Comparison of ENCODE assay signal across 21 cellular contexts in genomic region chr1:160459056-160459455, GRCh38. TPM values are rescaled to one million over a fixed set of nuclear protein-coding genes. Genes with fewer than 3 reads are reported as not detected.
A peak's percentile ranks its signal among the peaks of the same experiment; 100 is the strongest.
DNase-seq lines count a peak whose midpoint lies in the region; ATAC-seq and TF ChIP-seq lines count a peak whose summit lies in the region.
"Had no signal": no experiment of that assay in that cellular context is flagged by ENCODE, and none has a peak within 500 bp of the region (broad histone marks: within the 10 kb centered on the region; RNA-seq: fewer than 3 reads in every experiment).

No MANE protein-coding gene starts in this region.

- no peaks in the 10 kb centered on the region for H3K36me3 Mint-ChIP-seq in activated T-cell treated with anti-CD3 and anti-CD28 coated beads, Interleukin-2, amount 50 U/mL, for 24 hours (ENCODE audit: low read depth)
- no peaks in the 10 kb centered on the region for H3K36me3 Mint-ChIP-seq in stimulated activated effector memory CD8-positive, alpha-beta T cell treated with anti-CD3 and anti-CD28 coated beads, Interleukin-12 subunit alpha, Interleukin-12 subunit beta, amount 100 ng/mL, for 72 hours
- no peaks in the 10 kb centered on the region for H3K36me3 Mint-ChIP-seq in T-helper 2 cell treated with Interferon-gamma antibody and Interleukin-4, amounts not matched to agents 5 μg/mL and 100 μg/mL, for 36 hours (ENCODE audit: low read depth)

- no peak for TF ChIP-seq CTCF in uterus (IDR thresholded peaks at IDR 0.05)

- H3K36me3 ChIP-seq in SJCRH30: no peaks in the 10 kb centered on the region
- H3K36me3 ChIP-seq in uterus: no peaks in the 10 kb centered on the region
- H3K36me3 ChIP-seq: lower lobe of right lung, upper lobe of right lung had no signal

- H3K27me3 Mint-ChIP-seq in activated T-cell treated with anti-CD3 and anti-CD28 coated beads, Interleukin-2, amount 50 U/mL, for 24 hours: no peaks in the 10 kb centered on the region
- H3K27me3 Mint-ChIP-seq in T-helper 2 cell treated with Interferon-gamma antibody and Interleukin-4, amounts not matched to agents 5 μg/mL and 100 μg/mL, for 36 hours (ENCODE audit: low read depth): no peaks in the 10 kb centered on the region

- TF ChIP-seq POLR2A in uterus (IDR thresholded peaks at IDR 0.05): no peak

- ATAC-seq in stimulated activated effector memory CD8-positive, alpha-beta T cell treated with anti-CD3 and anti-CD28 coated beads, Interleukin-12 subunit alpha, Interleukin-12 subunit beta, amount 100 ng/mL, for 72 hours: no peak
- ATAC-seq: A549, GM23338, lower lobe of right lung, upper lobe of right lung had no signal

- no peaks in the 10 kb centered on the region for H3K9me3 Mint-ChIP-seq in activated T-cell treated with anti-CD3 and anti-CD28 coated beads, Interleukin-2, amount 50 U/mL, for 24 hours
- H3K9me3 Mint-ChIP-seq in stimulated activated effector memory CD8-positive, alpha-beta T cell treated with anti-CD3 and anti-CD28 coated beads, Interleukin-12 subunit alpha, Interleukin-12 subunit beta, amount 100 ng/mL, for 72 hours: no peaks in the 10 kb centered on the region
- H3K9me3 Mint-ChIP-seq in T-helper 2 cell treated with Interferon-gamma antibody and Interleukin-4, amounts not matched to agents 5 μg/mL and 100 μg/mL, for 36 hours: no peaks in the 10 kb centered on the region
- H3K9me3 Mint-ChIP-seq: GM23338 had no signal

- intact Hi-C loops in uterus (cut with DNase I; ENCODE audit: low total_unique reads): no loop called here

- H3K27ac Mint-ChIP-seq in activated T-cell treated with anti-CD3 and anti-CD28 coated beads, Interleukin-2, amount 50 U/mL, for 24 hours: peak overlapping the region; percentile 98
- H3K27ac Mint-ChIP-seq in stimulated activated effector memory CD8-positive, alpha-beta T cell treated with anti-CD3 and anti-CD28 coated beads, Interleukin-12 subunit alpha, Interleukin-12 subunit beta, amount 100 ng/mL, for 72 hours: peak overlapping the region; percentile 89
- no peak overlapping the region for H3K27ac Mint-ChIP-seq in T-helper 2 cell treated with Interferon-gamma antibody and Interleukin-4, amounts not matched to agents 5 μg/mL and 100 μg/mL, for 36 hours
- H3K27ac Mint-ChIP-seq: GM23338 had no signal

- H3K4me1 Mint-ChIP-seq in activated T-cell treated with anti-CD3 and anti-CD28 coated beads, Interleukin-2, amount 50 U/mL, for 24 hours (ENCODE audit: low read depth): peaks cover 88% of the 10 kb centered on the region
- peaks cover 32% of the 10 kb centered on the region for H3K4me1 Mint-ChIP-seq in stimulated activated effector memory CD8-positive, alpha-beta T cell treated with anti-CD3 and anti-CD28 coated beads, Interleukin-12 subunit alpha, Interleukin-12 subunit beta, amount 100 ng/mL, for 72 hours
- H3K4me1 Mint-ChIP-seq in T-helper 2 cell treated with Interferon-gamma antibody and Interleukin-4, amounts not matched to agents 5 μg/mL and 100 μg/mL, for 36 hours (ENCODE audit: low read depth): peaks cover 47% of the 10 kb centered on the region

- H3K27ac ChIP-seq in SJCRH30: peak overlapping the region; percentile 0; the same call in 1 of the 2 replicates
- no peak overlapping the region for H3K27ac ChIP-seq in uterus
- H3K27ac ChIP-seq: A549, hepatocyte, lower lobe of right lung, RWPE1, upper lobe of right lung had no signal

- peaks cover 18% of the 10 kb centered on the region for H3K4me1 ChIP-seq in SJCRH30
- no peaks in the 10 kb centered on the region for H3K4me1 ChIP-seq in uterus
- H3K4me1 ChIP-seq: A549, lower lobe of right lung, upper lobe of right lung had no signal

- H3K9me3 ChIP-seq in SJCRH30 (replicated peaks): no peaks in the 10 kb centered on the region
- H3K9me3 ChIP-seq in uterus: no peaks in the 10 kb centered on the region
- H3K9me3 ChIP-seq: A549, lower lobe of right lung, upper lobe of right lung had no signal

- H3K27me3 ChIP-seq in SJCRH30 (no peaks in the 10 kb centered on the region), uterus (no peaks in the 10 kb centered on the region)
- H3K27me3 ChIP-seq: hepatocyte, upper lobe of right lung had no signal

- peak overlapping the region; percentile 65 for H3K4me3 Mint-ChIP-seq in activated T-cell treated with anti-CD3 and anti-CD28 coated beads, Interleukin-2, amount 50 U/mL, for 24 hours
- H3K4me3 Mint-ChIP-seq in stimulated activated effector memory CD8-positive, alpha-beta T cell treated with anti-CD3 and anti-CD28 coated beads, Interleukin-12 subunit alpha, Interleukin-12 subunit beta, amount 100 ng/mL, for 72 hours: no peak overlapping the region
- H3K4me3 Mint-ChIP-seq in T-helper 2 cell treated with Interferon-gamma antibody and Interleukin-4, amounts not matched to agents 5 μg/mL and 100 μg/mL, for 36 hours: no peak overlapping the region
- H3K4me3 Mint-ChIP-seq: GM23338 had no signal

- H3K4me3 ChIP-seq in SJCRH30 (no peak overlapping the region), uterus (no peak overlapping the region)
- H3K4me3 ChIP-seq: A549, GM23338, hepatocyte, lower lobe of right lung, upper lobe of right lung had no signal

- no peak for DNase-seq in activated T-cell treated with anti-CD3 and anti-CD28 coated beads, Interleukin-2, amount 50 U/mL, for 24 hours
- no peak for DNase-seq in activated T-cell treated with anti-CD3 and anti-CD28 coated beads for 4 hours
- peak; percentile 18 to 60 for DNase-seq in SJCRH30
- peak; percentile 7 for DNase-seq in astrocyte of the hippocampus (ENCODE audit: low read depth, low spot score)
- no peak for DNase-seq in stimulated activated effector memory CD8-positive, alpha-beta T cell treated with anti-CD3 and anti-CD28 coated beads, Interleukin-12 subunit alpha, Interleukin-12 subunit beta, amount 100 ng/mL, for 72 hours (ENCODE audit: low spot score in 2 of 2)
- DNase-seq in NCI-H1436 treated with DMSO at 0.1 percent for 48 hours (lab: John Stamatoyannopoulos, UW): no peak
- DNase-seq in T-helper 2 cell treated with Interferon-gamma antibody and Interleukin-4, amounts not matched to agents 5 μg/mL and 100 μg/mL, for 36 hours (ENCODE audit: low spot score): no peak
- no peak for DNase-seq in uterus
- DNase-seq: central memory CD4-positive, alpha-beta T cell; IMR-90; lower lobe of right lung; NCI-H146; NCI-H524; stimulated activated CD4-positive, alpha-beta T cell treated with anti-CD3 and anti-CD28 coated beads, Interleukin-4, amount 100 ng/mL, for 1 hour; upper lobe of right lung had no signal

RNA-seq across cellular contexts. Expression of gene VANGL2, which starts 58.7 kb away (rescaled TPM):
- total RNA-seq in SJCRH30 (2014; rRNA removed; shearing (Covaris generic)): 11.1 and 12.8 TPM in 2 replicates
- total RNA-seq in uterus: 10 to 100 TPM in 1 of 4 donors, 1 to 10 TPM in 2, under 1 TPM in 1; 0.26 to 14.1 (median 4.7) TPM
- total RNA-seq: dermis microvascular lymphatic vessel endothelial cell, fibroblast of villous mesenchyme had no signal

Comparison
In these comparisons a context has a peak if more than half of its experiments do, and no peak if none do; other contexts are left out.
1. DNase-seq: peak in SJCRH30 (2 of 2) and astrocyte of the hippocampus (single experiment); none in activated T-cell treated with anti-CD3 and anti-CD28 coated beads, Interleukin-2, amount 50 U/mL, for 24 hours (single experiment), activated T-cell treated with anti-CD3 and anti-CD28 coated beads for 4 hours (single experiment), stimulated activated effector memory CD8-positive, alpha-beta T cell treated with anti-CD3 and anti-CD28 coated beads, Interleukin-12 subunit alpha, Interleukin-12 subunit beta, amount 100 ng/mL, for 72 hours (0 of 2), NCI-H1436 treated with DMSO at 0.1 percent for 48 hours (single experiment), T-helper 2 cell treated with Interferon-gamma antibody and Interleukin-4, amounts not matched to agents 5 μg/mL and 100 μg/mL, for 36 hours (single experiment) and uterus (0 of 2).